ENCODE assay signal across 36 cellular contexts in genomic region chr6:153272201-153272980, GRCh38.
"Had no signal": no experiment of that assay in that cellular context is flagged by ENCODE, and none has a peak within 500 bp of the region (broad histone marks: within the 10 kb centered on the region; RNA-seq: fewer than 3 reads in every experiment).

No MANE protein-coding gene starts in this region.

- H3K27me3 Mint-ChIP-seq: activated CD4-positive, alpha-beta memory T cell treated with anti-CD3 and anti-CD28 coated beads for 36 hours; activated CD4-positive, alpha-beta T cell treated with anti-CD3 and anti-CD28 coated beads, Interleukin-2, amount 10 ng/mL, durations not matched to agents 24 days and 14 days; activated CD8-positive, alpha-beta memory T cell treated with anti-CD3 and anti-CD28 coated beads, Interleukin-2, amount 10 ng/mL, durations not matched to agents 7 days and 5 days; activated naive CD4-positive, alpha-beta T cell treated with anti-CD3 and anti-CD28 coated beads, Interleukin-2, amount 50 U/mL, for 24 hours; activated naive CD8-positive, alpha-beta T cell treated with anti-CD3 and anti-CD28 coated beads for 36 hours; activated naive CD8-positive, alpha-beta T cell treated with anti-CD3 and anti-CD28 coated beads, Interleukin-2, amount 50 U/mL, for 24 hours; T-helper 17 cell had no signal

- H3K4me3 ChIP-seq: adrenal gland, body of pancreas, esophagus muscularis mucosa, gastrocnemius medialis, heart left ventricle had no signal

- H3K9me3 ChIP-seq: adrenal gland, body of pancreas, gastrocnemius medialis had no signal

- H3K4me1 Mint-ChIP-seq: activated CD4-positive, alpha-beta T cell treated with anti-CD3 and anti-CD28 coated beads for 36 hours; activated CD4-positive, alpha-beta T cell treated with anti-CD3 and anti-CD28 coated beads, Interleukin-2, amount 10 ng/mL, durations not matched to agents 24 days and 14 days; activated CD8-positive, alpha-beta memory T cell treated with anti-CD3 and anti-CD28 coated beads, Interleukin-2, amount 10 ng/mL, durations not matched to agents 7 days and 5 days; activated naive CD4-positive, alpha-beta T cell treated with anti-CD3 and anti-CD28 coated beads, Interleukin-2, amount 50 U/mL, for 24 hours; activated naive CD8-positive, alpha-beta T cell treated with anti-CD3 and anti-CD28 coated beads for 36 hours; activated naive CD8-positive, alpha-beta T cell treated with anti-CD3 and anti-CD28 coated beads, Interleukin-2, amount 50 U/mL, for 24 hours; T-helper 17 cell had no signal

- H3K4me1 ChIP-seq: adrenal gland, body of pancreas, esophagus muscularis mucosa, foreskin keratinocyte, gastrocnemius medialis, heart left ventricle had no signal

- H3K27me3 ChIP-seq: adrenal gland, body of pancreas, esophagus muscularis mucosa, foreskin keratinocyte, gastrocnemius medialis, heart left ventricle had no signal

- H3K9me3 Mint-ChIP-seq: activated CD4-positive, alpha-beta memory T cell treated with anti-CD3 and anti-CD28 coated beads for 36 hours; activated CD4-positive, alpha-beta T cell treated with anti-CD3 and anti-CD28 coated beads, Interleukin-2, amount 10 ng/mL, durations not matched to agents 24 days and 14 days; activated naive CD4-positive, alpha-beta T cell treated with anti-CD3 and anti-CD28 coated beads for 36 hours; activated T-helper 1 cell treated with anti-CD3 and anti-CD28 coated beads, Interleukin-12 subunit alpha, Interleukin-12 subunit beta, Interleukin-2, Interleukin-4 antibody, amounts not matched to agents 30 ng/mL and 10 ng/mL and 1 ng/mL, durations not matched to agents 14 hours and 24 hours and 36 hours; activated T-helper 2 cell treated with anti-CD3 and anti-CD28 coated beads, Interferon-gamma antibody, Interleukin-2, Interleukin-4, amounts not matched to agents 10 μg/mL and 5 μg/mL and 100 μg/mL, durations not matched to agents 14 hours and 24 hours and 36 hours; effector memory CD8-positive, alpha-beta T cell; T-helper 2 cell treated with Interferon-gamma antibody and Interleukin-4, amounts not matched to agents 5 μg/mL and 100 μg/mL, for 36 hours had no signal

- H3K36me3 ChIP-seq: adrenal gland, esophagus muscularis mucosa, gastrocnemius medialis, heart left ventricle had no signal

- FAIRE-seq: colon had no signal

- ATAC-seq: activated CD4-positive, alpha-beta T cell treated with anti-CD3 and anti-CD28 coated beads for 36 hours; activated CD8-positive, alpha-beta memory T cell treated with anti-CD3 and anti-CD28 coated beads, Interleukin-2, amount 10 ng/mL, durations not matched to agents 7 days and 5 days; activated CD8-positive, alpha-beta T cell treated with anti-CD3 and anti-CD28 coated beads, Interleukin-2, amount 10 ng/mL, durations not matched to agents 7 days and 5 days; activated naive CD8-positive, alpha-beta T cell treated with anti-CD3 and anti-CD28 coated beads, Interleukin-2, amount 50 U/mL, for 24 hours; body of pancreas; effector memory CD8-positive, alpha-beta T cell; foreskin keratinocyte; gastrocnemius medialis; heart left ventricle; T-helper 17 cell had no signal

- DNase-seq: activated CD4-positive, alpha-beta memory T cell treated with anti-CD3 and anti-CD28 coated beads for 36 hours; activated CD4-positive, alpha-beta T cell treated with anti-CD3 and anti-CD28 coated beads for 36 hours; activated CD4-positive, alpha-beta T cell treated with anti-CD3 and anti-CD28 coated beads, Interleukin-2, amount 10 ng/mL, durations not matched to agents 24 days and 14 days; activated CD4-positive, CD25-positive, alpha-beta regulatory T cell; activated CD4-positive, CD25-positive, alpha-beta regulatory T cell treated with anti-CD3 and anti-CD28 coated beads, Interleukin-2, amount 50 U/mL, for 72 hours; activated CD8-positive, alpha-beta memory T cell treated with anti-CD3 and anti-CD28 coated beads, Interleukin-2, amount 10 ng/mL, durations not matched to agents 7 days and 5 days; activated CD8-positive, alpha-beta memory T cell treated with anti-CD3 and anti-CD28 coated beads, Interleukin-2, amount 50 U/mL, for 4 hours; activated CD8-positive, alpha-beta T cell treated with anti-CD3 and anti-CD28 coated beads, Interleukin-2, amount 10 ng/mL, durations not matched to agents 7 days and 5 days; activated effector memory CD4-positive, alpha-beta T cell treated with anti-CD3 and anti-CD28 coated beads, Interleukin-2, amount 50 U/mL, for 16 hours; activated naive CD4-positive, alpha-beta T cell treated with anti-CD3 and anti-CD28 coated beads for 36 hours; activated naive CD8-positive, alpha-beta T cell treated with anti-CD3 and anti-CD28 coated beads for 36 hours; activated naive CD8-positive, alpha-beta T cell treated with anti-CD3 and anti-CD28 coated beads, Interleukin-2, amount 50 U/mL, for 24 hours; activated T-cell treated with anti-CD3 and anti-CD28 coated beads, Interleukin-2, amount 50 U/mL, for 1 hour; activated T-cell treated with anti-CD3 and anti-CD28 coated beads, Interleukin-2, amount 50 U/mL, for 48 hours; adrenal gland; amygdala; aorta; body of pancreas; caudate nucleus; cortex of kidney; dermis blood vessel endothelial cell; effector CD4-positive, alpha-beta T cell; effector memory CD8-positive, alpha-beta T cell; erythroblast; foreskin keratinocyte; gastrocnemius medialis; glutamatergic neuron; heart left ventricle; T-helper 17 cell; T1000 had no signal

- H3K27ac Mint-ChIP-seq: activated CD4-positive, alpha-beta memory T cell treated with anti-CD3 and anti-CD28 coated beads for 36 hours; activated CD4-positive, alpha-beta T cell treated with anti-CD3 and anti-CD28 coated beads for 36 hours; activated CD4-positive, alpha-beta T cell treated with anti-CD3 and anti-CD28 coated beads, Interleukin-2, amount 10 ng/mL, durations not matched to agents 24 days and 14 days; activated CD8-positive, alpha-beta memory T cell treated with anti-CD3 and anti-CD28 coated beads, Interleukin-2, amount 10 ng/mL, durations not matched to agents 7 days and 5 days; activated CD8-positive, alpha-beta T cell treated with anti-CD3 and anti-CD28 coated beads, Interleukin-2, amount 10 ng/mL, durations not matched to agents 7 days and 5 days; activated naive CD4-positive, alpha-beta T cell treated with anti-CD3 and anti-CD28 coated beads for 36 hours; activated naive CD4-positive, alpha-beta T cell treated with anti-CD3 and anti-CD28 coated beads, Interleukin-2, amount 50 U/mL, for 24 hours; activated naive CD8-positive, alpha-beta T cell treated with anti-CD3 and anti-CD28 coated beads for 36 hours; activated naive CD8-positive, alpha-beta T cell treated with anti-CD3 and anti-CD28 coated beads, Interleukin-2, amount 50 U/mL, for 24 hours; activated T-helper 1 cell treated with anti-CD3 and anti-CD28 coated beads, Interleukin-12 subunit alpha, Interleukin-12 subunit beta, Interleukin-2, Interleukin-4 antibody, amounts not matched to agents 30 ng/mL and 10 ng/mL and 1 ng/mL, durations not matched to agents 14 hours and 24 hours and 36 hours; activated T-helper 2 cell treated with anti-CD3 and anti-CD28 coated beads, Interferon-gamma antibody, Interleukin-2, Interleukin-4, amounts not matched to agents 10 μg/mL and 5 μg/mL and 100 μg/mL, durations not matched to agents 14 hours and 24 hours and 36 hours; effector memory CD8-positive, alpha-beta T cell; T-helper 17 cell; T-helper 2 cell treated with Interferon-gamma antibody and Interleukin-4, amounts not matched to agents 5 μg/mL and 100 μg/mL, for 36 hours had no signal

- H3K27ac ChIP-seq: adrenal gland, body of pancreas, esophagus muscularis mucosa, foreskin keratinocyte, gastrocnemius medialis, heart left ventricle had no signal

- H3K36me3 Mint-ChIP-seq: activated CD4-positive, alpha-beta memory T cell treated with anti-CD3 and anti-CD28 coated beads for 36 hours; activated CD8-positive, alpha-beta memory T cell treated with anti-CD3 and anti-CD28 coated beads, Interleukin-2, amount 10 ng/mL, durations not matched to agents 7 days and 5 days; activated naive CD4-positive, alpha-beta T cell treated with anti-CD3 and anti-CD28 coated beads, Interleukin-2, amount 50 U/mL, for 24 hours; activated naive CD8-positive, alpha-beta T cell treated with anti-CD3 and anti-CD28 coated beads for 36 hours had no signal

- H3K4me3 Mint-ChIP-seq: activated CD4-positive, alpha-beta memory T cell treated with anti-CD3 and anti-CD28 coated beads for 36 hours; activated CD4-positive, alpha-beta T cell treated with anti-CD3 and anti-CD28 coated beads for 36 hours; activated CD4-positive, alpha-beta T cell treated with anti-CD3 and anti-CD28 coated beads, Interleukin-2, amount 10 ng/mL, durations not matched to agents 24 days and 14 days; activated CD8-positive, alpha-beta memory T cell treated with anti-CD3 and anti-CD28 coated beads, Interleukin-2, amount 10 ng/mL, durations not matched to agents 7 days and 5 days; activated CD8-positive, alpha-beta T cell treated with anti-CD3 and anti-CD28 coated beads, Interleukin-2, amount 10 ng/mL, durations not matched to agents 7 days and 5 days; activated naive CD4-positive, alpha-beta T cell treated with anti-CD3 and anti-CD28 coated beads for 36 hours; activated naive CD4-positive, alpha-beta T cell treated with anti-CD3 and anti-CD28 coated beads, Interleukin-2, amount 50 U/mL, for 24 hours; activated naive CD8-positive, alpha-beta T cell treated with anti-CD3 and anti-CD28 coated beads for 36 hours; activated naive CD8-positive, alpha-beta T cell treated with anti-CD3 and anti-CD28 coated beads, Interleukin-2, amount 50 U/mL, for 24 hours; activated T-helper 1 cell treated with anti-CD3 and anti-CD28 coated beads, Interleukin-12 subunit alpha, Interleukin-12 subunit beta, Interleukin-2, Interleukin-4 antibody, amounts not matched to agents 30 ng/mL and 10 ng/mL and 1 ng/mL, durations not matched to agents 14 hours and 24 hours and 36 hours; effector memory CD8-positive, alpha-beta T cell; T-helper 17 cell; T-helper 2 cell treated with Interferon-gamma antibody and Interleukin-4, amounts not matched to agents 5 μg/mL and 100 μg/mL, for 36 hours had no signal
